Comparison of ENCODE assay signal across 8 cellular contexts in genomic region chr15:48330045-48330840, GRCh38. TPM values are rescaled to one million over a fixed set of nuclear protein-coding genes. Genes with fewer than 3 reads are reported as not detected.
DNase-seq lines count a peak whose midpoint lies in the region; ATAC-seq and TF ChIP-seq lines count a peak whose summit lies in the region.

No MANE protein-coding gene starts in this region.

- no peaks in the 10 kb centered on the region for H3K27me3 Mint-ChIP-seq in nephron (ENCODE audit: low read depth)

- peak overlapping the region; percentile 97 to 100 (median 100) for H3K4me3 Mint-ChIP-seq in nephron

- peaks cover 37% of the 10 kb centered on the region for H3K4me1 ChIP-seq in OCI-LY1 (ENCODE audit: insufficient read depth, low read length, severe bottlenecking)
- peaks cover 3% of the 10 kb centered on the region for H3K4me1 ChIP-seq in ectodermal cell (ENCODE audit: control insufficient read depth, insufficient read depth, low read length)

- no peaks in the 10 kb centered on the region for H3F3A ChIP-seq in OCI-LY1 (ENCODE audit: insufficient read depth, low read length)

- peaks cover 41% of the 10 kb centered on the region for H3K4me1 Mint-ChIP-seq in nephron

- no peak overlapping the region for H2AFZ ChIP-seq in OCI-LY1 (ENCODE audit: low read length)

- no peaks in the 10 kb centered on the region for H3K9me3 ChIP-seq in OCI-LY1 (ENCODE audit: low read length)
- no peaks in the 10 kb centered on the region for H3K9me3 ChIP-seq in ectodermal cell (ENCODE audit: control insufficient read depth, low read length)

- no peak overlapping the region for H3K27ac ChIP-seq in OCI-LY1 (ENCODE audit: low read depth, low read length, poor library complexity, severe bottlenecking)
- H3K27ac ChIP-seq in ectodermal cell (ENCODE audit: insufficient read depth, low read depth, low read length, poor library complexity, severe bottlenecking), result peak overlapping the region; percentile 84

- ATAC-seq in HG02759 (IDR thresholded peaks at IDR 0.05; ENCODE audit: unreplicated experiment), result no peak

- no peaks in the 10 kb centered on the region for H4K20me1 ChIP-seq in OCI-LY1 (ENCODE audit: insufficient read depth, low read length)

- peaks cover 3% of the 10 kb centered on the region for H3K36me3 Mint-ChIP-seq in nephron (ENCODE audit: low read depth)

- DNase-seq in Caki2 (ENCODE audit: low read depth) (peak; percentile 14), NCI-H345 (lab: John Stamatoyannopoulos, UW) (no peak), foreskin melanocyte (no peak), NCI-H748 treated with DMSO at 0.1 percent for 48 hours (lab: John Stamatoyannopoulos, UW) (no peak)

- no peaks in the 10 kb centered on the region for H3K9me2 ChIP-seq in OCI-LY1 (ENCODE audit: low read depth, low read length)

- H3K4me2 ChIP-seq in OCI-LY1 (ENCODE audit: low read length), result peak overlapping the region; percentile 69

- H3K4me3 ChIP-seq in OCI-LY1 (ENCODE audit: low read depth, low read length, poor library complexity, severe bottlenecking), result peak overlapping the region; percentile 81
- H3K4me3 ChIP-seq in ectodermal cell (ENCODE audit: insufficient read depth, low read depth, low read length), result peak overlapping the region; percentile 88

- H3K9me3 Mint-ChIP-seq in nephron, result no peaks in the 10 kb centered on the region

- WGBS in ectodermal cell, 2 experiments, result 26 to 27% methylated on average over 7 to 12 of the region's 12 CpGs

- H3K79me2 ChIP-seq in OCI-LY1 (ENCODE audit: insufficient read depth, low read length), result peaks cover 26% of the 10 kb centered on the region

- H3K27me3 ChIP-seq in OCI-LY1 (ENCODE audit: insufficient read depth, low read length), result no peaks in the 10 kb centered on the region
- H3K27me3 ChIP-seq in ectodermal cell (ENCODE audit: control insufficient read depth, insufficient read depth, low read length, poor library complexity, severe bottlenecking), result no peaks in the 10 kb centered on the region

- H3K27ac Mint-ChIP-seq in nephron, result peak overlapping the region; percentile 97 to 99 (median 98)

- peak overlapping the region; percentile 90 for H3K9ac ChIP-seq in OCI-LY1 (ENCODE audit: low read length)

- H3K36me3 ChIP-seq in OCI-LY1 (ENCODE audit: insufficient read depth, low read length), result peaks cover 27% of the 10 kb centered on the region; the same call in 1 of the 2 replicates
- peaks cover 4% of the 10 kb centered on the region for H3K36me3 ChIP-seq in ectodermal cell (ENCODE audit: control insufficient read depth, insufficient read depth, low read length)

- in situ Hi-C loops in Caki2 (cut with HindIII; ENCODE audit: low pct_unique_long_range_greater_than_20kb, low sequenced_read_pairs), result no loop called here

- TF ChIP-seq CTCF in OCI-LY1 (IDR thresholded peaks at IDR 0.05; ENCODE audit: low read length) (no peak), nephron (IDR thresholded peaks at IDR 0.05; ENCODE audit: unreplicated experiment in 3 of 3) (no peak)

RNA-seq across cellular contexts. Expression of gene DUT, which starts 1.0 kb away (rescaled TPM):
- 131 and 141 TPM in 2 replicates for total RNA-seq in Caki2 (2014; rRNA removed; shearing (Covaris generic); ENCODE audit: low replicate concordance)
- polyA plus RNA-seq in ectodermal cell (2013, experiment 1 of 4), result 130 TPM
- polyA plus RNA-seq in ectodermal cell (2013, experiment 2 of 4), result 124 TPM
- 102 TPM for polyA plus RNA-seq in ectodermal cell (2013, experiment 3 of 4)
- polyA plus RNA-seq in ectodermal cell (2013, experiment 4 of 4), result 102 TPM
